In the genomic region with DNA sequence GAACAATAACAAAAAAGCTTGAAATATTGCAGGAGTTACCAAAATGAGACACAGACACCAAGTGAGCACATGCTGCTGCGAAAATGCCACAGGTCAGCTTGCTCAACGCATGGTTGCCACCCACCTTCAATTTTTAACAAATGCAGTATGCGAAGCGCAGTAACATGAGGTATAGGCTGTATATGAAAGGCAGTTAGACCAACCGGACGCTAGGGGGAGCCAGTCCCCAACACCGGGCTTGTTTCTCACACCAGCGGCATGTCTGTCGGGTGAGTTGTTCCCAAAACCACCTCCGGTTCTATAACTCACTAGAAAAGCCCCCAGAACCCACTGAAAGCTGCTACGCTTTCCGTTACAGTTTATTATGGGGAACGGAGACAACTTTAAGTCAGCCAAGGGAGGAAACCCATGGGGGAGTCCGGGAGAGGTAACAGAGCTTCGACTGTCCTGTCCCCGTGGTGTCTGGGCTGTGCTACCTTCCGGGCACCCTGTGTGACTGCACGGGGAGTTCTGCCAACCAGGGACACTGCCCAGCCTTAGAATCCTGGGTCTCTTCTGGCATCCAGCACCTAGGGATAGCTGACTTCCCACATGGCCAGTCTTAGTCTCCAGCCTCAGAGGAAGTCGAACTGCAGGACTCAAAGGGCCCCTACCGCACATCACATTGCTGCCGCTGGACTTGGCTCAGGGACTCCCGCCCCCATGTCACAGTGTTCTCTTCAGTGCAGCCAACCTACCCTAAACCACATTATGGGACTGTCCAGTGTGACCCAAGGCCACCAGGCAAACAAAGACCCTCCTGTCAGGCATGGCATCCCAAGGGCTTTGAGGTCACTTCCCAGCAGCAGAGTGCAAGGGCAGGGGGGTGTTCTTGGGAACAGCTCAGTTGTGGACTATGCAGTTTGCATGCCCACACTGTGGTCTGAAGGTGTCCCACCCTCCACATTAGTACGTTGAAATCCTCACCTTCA, we compare ENCODE assay signal across 1 cellular context.
A peak's percentile ranks its signal among the peaks of the same experiment; 100 is the strongest.
TF ChIP-seq lines count a peak whose summit lies in the region.

No MANE protein-coding gene starts in this region.

TF ChIP-seq in K562, 482 proteins besides CTCF, POLR2A, EP300 and RAD21 (continued from another document and continues in another):
- TF ChIP-seq, protein P1, sequence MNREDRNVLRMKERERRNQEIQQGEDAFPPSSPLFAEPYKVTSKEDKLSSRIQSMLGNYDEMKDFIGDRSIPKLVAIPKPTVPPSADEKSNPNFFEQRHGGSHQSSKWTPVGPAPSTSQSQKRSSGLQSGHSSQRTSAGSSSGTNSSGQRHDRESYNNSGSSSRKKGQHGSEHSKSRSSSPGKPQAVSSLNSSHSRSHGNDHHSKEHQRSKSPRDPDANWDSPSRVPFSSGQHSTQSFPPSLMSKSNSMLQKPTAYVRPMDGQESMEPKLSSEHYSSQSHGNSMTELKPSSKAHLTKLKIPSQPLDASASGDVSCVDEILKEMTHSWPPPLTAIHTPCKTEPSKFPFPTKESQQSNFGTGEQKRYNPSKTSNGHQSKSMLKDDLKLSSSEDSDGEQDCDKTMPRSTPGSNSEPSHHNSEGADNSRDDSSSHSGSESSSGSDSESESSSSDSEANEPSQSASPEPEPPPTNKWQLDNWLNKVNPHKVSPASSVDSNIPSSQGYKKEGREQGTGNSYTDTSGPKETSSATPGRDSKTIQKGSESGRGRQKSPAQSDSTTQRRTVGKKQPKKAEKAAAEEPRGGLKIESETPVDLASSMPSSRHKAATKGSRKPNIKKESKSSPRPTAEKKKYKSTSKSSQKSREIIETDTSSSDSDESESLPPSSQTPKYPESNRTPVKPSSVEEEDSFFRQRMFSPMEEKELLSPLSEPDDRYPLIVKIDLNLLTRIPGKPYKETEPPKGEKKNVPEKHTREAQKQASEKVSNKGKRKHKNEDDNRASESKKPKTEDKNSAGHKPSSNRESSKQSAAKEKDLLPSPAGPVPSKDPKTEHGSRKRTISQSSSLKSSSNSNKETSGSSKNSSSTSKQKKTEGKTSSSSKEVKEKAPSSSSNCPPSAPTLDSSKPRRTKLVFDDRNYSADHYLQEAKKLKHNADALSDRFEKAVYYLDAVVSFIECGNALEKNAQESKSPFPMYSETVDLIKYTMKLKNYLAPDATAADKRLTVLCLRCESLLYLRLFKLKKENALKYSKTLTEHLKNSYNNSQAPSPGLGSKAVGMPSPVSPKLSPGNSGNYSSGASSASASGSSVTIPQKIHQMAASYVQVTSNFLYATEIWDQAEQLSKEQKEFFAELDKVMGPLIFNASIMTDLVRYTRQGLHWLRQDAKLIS (CRISPR knock-in tag; IDR thresholded peaks at IDR 0.05): no peak
- no peak for TF ChIP-seq PRPF4 (IDR thresholded peaks at IDR 0.05; ENCODE audit: insufficient read depth, low read depth, low read length, poor library complexity, severe bottlenecking)
- no peak for TF ChIP-seq ZNF830 (CRISPR knock-in tag; IDR thresholded peaks at IDR 0.05)
- TF ChIP-seq MBD1 (CRISPR knock-in tag; IDR thresholded peaks at IDR 0.05): peak; percentile 86; the same call in 1 of the 2 replicates
- TF ChIP-seq FOXJ2 (tag; IDR thresholded peaks at IDR 0.05): no peak
- TF ChIP-seq ZBTB1 (CRISPR knock-in tag; IDR thresholded peaks at IDR 0.05; ENCODE audit: borderline replicate concordance, low read depth): no peak
- no peak for TF ChIP-seq HDAC6 (IDR thresholded peaks at IDR 0.05; ENCODE audit: low read depth, low read length)
- TF ChIP-seq, protein P2, sequence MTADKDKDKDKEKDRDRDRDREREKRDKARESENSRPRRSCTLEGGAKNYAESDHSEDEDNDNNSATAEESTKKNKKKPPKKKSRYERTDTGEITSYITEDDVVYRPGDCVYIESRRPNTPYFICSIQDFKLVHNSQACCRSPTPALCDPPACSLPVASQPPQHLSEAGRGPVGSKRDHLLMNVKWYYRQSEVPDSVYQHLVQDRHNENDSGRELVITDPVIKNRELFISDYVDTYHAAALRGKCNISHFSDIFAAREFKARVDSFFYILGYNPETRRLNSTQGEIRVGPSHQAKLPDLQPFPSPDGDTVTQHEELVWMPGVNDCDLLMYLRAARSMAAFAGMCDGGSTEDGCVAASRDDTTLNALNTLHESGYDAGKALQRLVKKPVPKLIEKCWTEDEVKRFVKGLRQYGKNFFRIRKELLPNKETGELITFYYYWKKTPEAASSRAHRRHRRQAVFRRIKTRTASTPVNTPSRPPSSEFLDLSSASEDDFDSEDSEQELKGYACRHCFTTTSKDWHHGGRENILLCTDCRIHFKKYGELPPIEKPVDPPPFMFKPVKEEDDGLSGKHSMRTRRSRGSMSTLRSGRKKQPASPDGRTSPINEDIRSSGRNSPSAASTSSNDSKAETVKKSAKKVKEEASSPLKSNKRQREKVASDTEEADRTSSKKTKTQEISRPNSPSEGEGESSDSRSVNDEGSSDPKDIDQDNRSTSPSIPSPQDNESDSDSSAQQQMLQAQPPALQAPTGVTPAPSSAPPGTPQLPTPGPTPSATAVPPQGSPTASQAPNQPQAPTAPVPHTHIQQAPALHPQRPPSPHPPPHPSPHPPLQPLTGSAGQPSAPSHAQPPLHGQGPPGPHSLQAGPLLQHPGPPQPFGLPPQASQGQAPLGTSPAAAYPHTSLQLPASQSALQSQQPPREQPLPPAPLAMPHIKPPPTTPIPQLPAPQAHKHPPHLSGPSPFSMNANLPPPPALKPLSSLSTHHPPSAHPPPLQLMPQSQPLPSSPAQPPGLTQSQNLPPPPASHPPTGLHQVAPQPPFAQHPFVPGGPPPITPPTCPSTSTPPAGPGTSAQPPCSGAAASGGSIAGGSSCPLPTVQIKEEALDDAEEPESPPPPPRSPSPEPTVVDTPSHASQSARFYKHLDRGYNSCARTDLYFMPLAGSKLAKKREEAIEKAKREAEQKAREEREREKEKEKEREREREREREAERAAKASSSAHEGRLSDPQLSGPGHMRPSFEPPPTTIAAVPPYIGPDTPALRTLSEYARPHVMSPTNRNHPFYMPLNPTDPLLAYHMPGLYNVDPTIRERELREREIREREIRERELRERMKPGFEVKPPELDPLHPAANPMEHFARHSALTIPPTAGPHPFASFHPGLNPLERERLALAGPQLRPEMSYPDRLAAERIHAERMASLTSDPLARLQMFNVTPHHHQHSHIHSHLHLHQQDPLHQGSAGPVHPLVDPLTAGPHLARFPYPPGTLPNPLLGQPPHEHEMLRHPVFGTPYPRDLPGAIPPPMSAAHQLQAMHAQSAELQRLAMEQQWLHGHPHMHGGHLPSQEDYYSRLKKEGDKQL (CRISPR knock-in tag; IDR thresholded peaks at IDR 0.05; ENCODE audit: borderline replicate concordance): no peak
- TF ChIP-seq HMG20A (CRISPR knock-in tag; conservative IDR thresholded peaks at IDR 0.05): no peak
- no peak for TF ChIP-seq DACH1 (IDR thresholded peaks at IDR 0.05; ENCODE audit: partially characterized antibody)
- TF ChIP-seq TSC22D4 (tag; IDR thresholded peaks at IDR 0.05): no peak
- TF ChIP-seq CTCFL (IDR thresholded peaks at IDR 0.05; ENCODE audit: borderline replicate concordance, insufficient read depth, low read depth, low read length, poor library complexity, severe bottlenecking): peak; percentile 47
- TF ChIP-seq ZNF23 (CRISPR knock-in tag; IDR thresholded peaks at IDR 0.05): no peak
- TF ChIP-seq BACH1 (tag; IDR thresholded peaks at IDR 0.05): no peak
- 0 out of 2 replicates have a peak, but pooled peaks have one; percentile 35 for TF ChIP-seq ZNF707 (CRISPR knock-in tag; conservative IDR thresholded peaks at IDR 0.05)
- TF ChIP-seq THAP7 (CRISPR knock-in tag; IDR thresholded peaks at IDR 0.05): 0 out of 2 replicates have a peak, but pooled peaks have one; percentile 53
- TF ChIP-seq TAF15 (IDR thresholded peaks at IDR 0.05; ENCODE audit: low read depth, low read length): no peak
- peak; percentile 51 to 57; a peak in 3 of 4 replicates for TF ChIP-seq MNT (conservative IDR thresholded peaks at IDR 0.05)
- TF ChIP-seq RCOR1 (IDR thresholded peaks at IDR 0.05; ENCODE audit: borderline replicate concordance in 1 of 2, low read depth in 2 of 2, low read length in 2 of 2): peak in 1 of 2 experiments; percentile 41; a peak in 1 of 4 replicates
- no peak for TF ChIP-seq HDAC2 (IDR thresholded peaks at IDR 0.05)
- no peak for TF ChIP-seq ZNF274 (IDR thresholded peaks at IDR 0.05; ENCODE audit: borderline replicate concordance, low read depth, low read length)
- TF ChIP-seq L3MBTL2 (IDR thresholded peaks at IDR 0.05): peak; percentile 97
- no peak for TF ChIP-seq CEBPB (tag; IDR thresholded peaks at IDR 0.05)
- TF ChIP-seq ZNF780A (CRISPR knock-in tag; IDR thresholded peaks at IDR 0.05): 0 out of 2 replicates have a peak, but pooled peaks have one; percentile 58
- 0 out of 2 replicates have a peak, but pooled peaks have one; percentile 36 for TF ChIP-seq ZNF324 (CRISPR knock-in tag; IDR thresholded peaks at IDR 0.05)
